Comparison of ENCODE assay signal across 29 cellular contexts in genomic region chr13:51817717-51818116, GRCh38. TPM values are rescaled to one million over a fixed set of nuclear protein-coding genes. Genes with fewer than 3 reads are reported as not detected.
DNase-seq lines count a peak whose midpoint lies in the region; ATAC-seq and TF ChIP-seq lines count a peak whose summit lies in the region.
"Had no signal": no experiment of that assay in that cellular context is flagged by ENCODE, and none has a peak within 500 bp of the region (broad histone marks: within the 10 kb centered on the region; RNA-seq: fewer than 3 reads in every experiment).

No MANE protein-coding gene starts in this region.

- peaks cover 5% of the 10 kb centered on the region for H3K27me3 Mint-ChIP-seq in activated CD4-positive, alpha-beta T cell treated with anti-CD3 and anti-CD28 coated beads, Interleukin-2, amount 10 ng/mL, durations not matched to agents 24 days and 14 days
- H3K27me3 Mint-ChIP-seq: activated CD8-positive, alpha-beta memory T cell treated with anti-CD3 and anti-CD28 coated beads, Interleukin-2, amount 10 ng/mL, durations not matched to agents 7 days and 5 days had no signal

- TF ChIP-seq POLR2A in uterus (IDR thresholded peaks at IDR 0.05), result no peak

- H3K9me3 Mint-ChIP-seq in activated CD4-positive, alpha-beta T cell treated with anti-CD3 and anti-CD28 coated beads, Interleukin-2, amount 10 ng/mL, durations not matched to agents 24 days and 14 days, result no peaks in the 10 kb centered on the region
- H3K9me3 Mint-ChIP-seq: activated T-helper 2 cell treated with anti-CD3 and anti-CD28 coated beads, Interferon-gamma antibody, Interleukin-2, Interleukin-4, amounts not matched to agents 10 μg/mL and 5 μg/mL and 100 μg/mL, durations not matched to agents 14 hours and 24 hours and 36 hours; nephron progenitor cell had no signal

- H3K4me1 ChIP-seq in right cardiac atrium (ENCODE audit: control insufficient read depth, insufficient read depth, low read length) (peaks cover 7% of the 10 kb centered on the region), uterus (no peaks in the 10 kb centered on the region)
- peaks cover 55% of the 10 kb centered on the region for H3K4me1 ChIP-seq in effector memory CD4-positive, alpha-beta T cell (ENCODE audit: control insufficient read depth, insufficient read depth, low read length, poor library complexity, severe bottlenecking)

- no peak for TF ChIP-seq CTCF in uterus (IDR thresholded peaks at IDR 0.05)

- H3K27me3 ChIP-seq in right cardiac atrium (ENCODE audit: control insufficient read depth, insufficient read depth) (no peaks in the 10 kb centered on the region), uterus (no peaks in the 10 kb centered on the region)
- no peaks in the 10 kb centered on the region for H3K27me3 ChIP-seq in effector memory CD4-positive, alpha-beta T cell (replicated peaks; ENCODE audit: control insufficient read depth, insufficient read depth, low read length, poor library complexity, severe bottlenecking)
- H3K27me3 ChIP-seq: brain microvascular endothelial cell, pancreas had no signal

- H3K27ac Mint-ChIP-seq in activated CD4-positive, alpha-beta T cell treated with anti-CD3 and anti-CD28 coated beads, Interleukin-2, amount 10 ng/mL, durations not matched to agents 24 days and 14 days, result peak overlapping the region; percentile 56
- H3K27ac Mint-ChIP-seq: activated CD8-positive, alpha-beta memory T cell treated with anti-CD3 and anti-CD28 coated beads, Interleukin-2, amount 10 ng/mL, durations not matched to agents 7 days and 5 days; activated T-helper 2 cell treated with anti-CD3 and anti-CD28 coated beads, Interferon-gamma antibody, Interleukin-2, Interleukin-4, amounts not matched to agents 10 μg/mL and 5 μg/mL and 100 μg/mL, durations not matched to agents 14 hours and 24 hours and 36 hours; nephron progenitor cell had no signal

- H3K4me3 Mint-ChIP-seq in activated CD4-positive, alpha-beta T cell treated with anti-CD3 and anti-CD28 coated beads, Interleukin-2, amount 10 ng/mL, durations not matched to agents 24 days and 14 days, result no peak overlapping the region
- H3K4me3 Mint-ChIP-seq: activated CD8-positive, alpha-beta memory T cell treated with anti-CD3 and anti-CD28 coated beads, Interleukin-2, amount 10 ng/mL, durations not matched to agents 7 days and 5 days; nephron progenitor cell had no signal

- H3K4me1 Mint-ChIP-seq in activated CD4-positive, alpha-beta T cell treated with anti-CD3 and anti-CD28 coated beads, Interleukin-2, amount 10 ng/mL, durations not matched to agents 24 days and 14 days, result peaks cover 62% of the 10 kb centered on the region

- no peak for DNase-seq in activated CD4-positive, alpha-beta T cell treated with anti-CD3 and anti-CD28 coated beads, Interleukin-2, amount 10 ng/mL, durations not matched to agents 24 days and 14 days
- no peak for DNase-seq in activated CD4-positive, alpha-beta T cell treated with anti-CD3 and anti-CD28 coated beads, Interleukin-2, amount 50 U/mL, for 1 hour
- DNase-seq in right cardiac atrium (no peak), left ventricle myocardium superior (no peak), uterus (no peak), germinal center (ENCODE audit: low spot score) (no peak)
- no peak for DNase-seq in effector memory CD4-positive, alpha-beta T cell
- DNase-seq: activated CD8-positive, alpha-beta memory T cell treated with anti-CD3 and anti-CD28 coated beads, Interleukin-2, amount 10 ng/mL, durations not matched to agents 7 days and 5 days; brain microvascular endothelial cell; glutamatergic neuron; KG1; lower lobe of right lung; MM.1S; NCI-H2029; NCI-H526 treated with DMSO at 0.1 percent for 48 hours; nephron progenitor cell; pancreas; retina; SHP77; stimulated activated CD4-positive, alpha-beta T cell treated with anti-CD3 and anti-CD28 coated beads, Interleukin-2, amount 100 ng/mL, for 48 hours; SW 1271 had no signal

- H3K4me3 ChIP-seq in right cardiac atrium (ENCODE audit: low read length), result no peak overlapping the region
- no peak overlapping the region for H3K4me3 ChIP-seq in effector memory CD4-positive, alpha-beta T cell (ENCODE audit: insufficient read depth, low read depth, low read length, poor library complexity, severe bottlenecking)
- H3K4me3 ChIP-seq in uterus, result no peak overlapping the region
- H3K4me3 ChIP-seq: lower lobe of right lung, pancreas had no signal

- peak overlapping the region; percentile 9 for H3K27ac ChIP-seq in right cardiac atrium (ENCODE audit: low read length)
- H3K27ac ChIP-seq in effector memory CD4-positive, alpha-beta T cell (ENCODE audit: insufficient read depth, low read length, poor library complexity, severe bottlenecking), result peak overlapping the region; percentile 78
- H3K27ac ChIP-seq in uterus, result no peak overlapping the region
- H3K27ac ChIP-seq: brain microvascular endothelial cell, epithelial cell of prostate, lower lobe of right lung, pancreas had no signal

- ATAC-seq in right cardiac atrium, result no peak
- ATAC-seq in left ventricle myocardium superior, result no peak
- ATAC-seq in HG02885 (IDR thresholded peaks at IDR 0.05; ENCODE audit: poor library complexity, unreplicated experiment), result no peak
- ATAC-seq: activated CD4-positive, CD25-positive, alpha-beta regulatory T cell treated with anti-CD3 and anti-CD28 coated beads, Interleukin-2, amount 50 U/mL, for 24 hours; activated CD8-positive, alpha-beta memory T cell treated with anti-CD3 and anti-CD28 coated beads, Interleukin-2, amount 10 ng/mL, durations not matched to agents 7 days and 5 days; lower lobe of right lung; pancreas had no signal

- WGBS in right cardiac atrium, result 83% methylated on average over 8 of the region's 8 CpGs

- intact Hi-C loops in activated CD4-positive, alpha-beta T cell treated with anti-CD3 and anti-CD28 coated beads, Interleukin-2, amount 10 ng/mL, durations not matched to agents 24 days and 14 days (cut with micrococcal nuclease), result loop anchor here (5.0 kb wide), 1 partner anchor 195 kb away; the partner anchor contains the start of genes ALG11 and ATP7B
- intact Hi-C loops in right cardiac atrium (cut with DNase I), result loop anchor here in 2 of 4 donors (2.0 to 10.0 kb wide), 2 partner anchors 15 to 307 kb away; partner anchors contain the start of gene NEK5 (in 2 of the 2)
- intact Hi-C loops in left ventricle myocardium superior (cut with micrococcal nuclease), result no loop called here
- intact Hi-C loops in uterus (cut with DNase I; ENCODE audit: low total_unique reads), result loop anchor here (10.0 kb wide), 1 partner anchor 307 kb away; the partner anchor contains the start of gene NEK5

- H3K36me3 ChIP-seq in effector memory CD4-positive, alpha-beta T cell (ENCODE audit: control insufficient read depth, insufficient read depth, low read length), result peaks cover 4% of the 10 kb centered on the region
- no peaks in the 10 kb centered on the region for H3K36me3 ChIP-seq in uterus
- H3K36me3 ChIP-seq: brain microvascular endothelial cell, lower lobe of right lung, pancreas had no signal

- no peaks in the 10 kb centered on the region for H3K9me3 ChIP-seq in right cardiac atrium (ENCODE audit: control insufficient read depth, low read length)
- H3K9me3 ChIP-seq in effector memory CD4-positive, alpha-beta T cell (ENCODE audit: control insufficient read depth, low read length), result no peaks in the 10 kb centered on the region
- H3K9me3 ChIP-seq in uterus, result no peaks in the 10 kb centered on the region
- H3K9me3 ChIP-seq: lower lobe of right lung, pancreas had no signal

- no peaks in the 10 kb centered on the region for H3K36me3 Mint-ChIP-seq in activated CD4-positive, alpha-beta T cell treated with anti-CD3 and anti-CD28 coated beads, Interleukin-2, amount 10 ng/mL, durations not matched to agents 24 days and 14 days (ENCODE audit: low read depth)
- H3K36me3 Mint-ChIP-seq: activated CD8-positive, alpha-beta memory T cell treated with anti-CD3 and anti-CD28 coated beads, Interleukin-2, amount 10 ng/mL, durations not matched to agents 7 days and 5 days had no signal

RNA-seq across cellular contexts. Expression of gene DHRS12, which starts 13.8 kb away (rescaled TPM):
- 3.2 and 3.9 TPM in 2 replicates for total RNA-seq in activated CD4-positive, alpha-beta T cell treated with anti-CD3 and anti-CD28 coated beads, Interleukin-2, amount 10 ng/mL, durations not matched to agents 24 days and 14 days
- total RNA-seq in right cardiac atrium, result 10 to 100 TPM; 11.1 to 13.6 (median 12.2) TPM
- 16.5 TPM for polyA plus RNA-seq in right cardiac atrium
- 11.6 TPM for total RNA-seq in left ventricle myocardium superior
- 10 to 100 TPM in 1 of 4 donors, 1 to 10 TPM in 3; 5.4 to 18.8 (median 8.5) TPM for total RNA-seq in uterus

RNA-seq across cellular contexts. Expression of gene TMEM272, which starts 27.3 kb away (rescaled TPM):
- 0.38 and 0.77 TPM in 2 replicates for total RNA-seq in activated CD4-positive, alpha-beta T cell treated with anti-CD3 and anti-CD28 coated beads, Interleukin-2, amount 10 ng/mL, durations not matched to agents 24 days and 14 days
- total RNA-seq in right cardiac atrium, result 1 to 10 TPM; 2.7 to 8.2 (median 4.7) TPM
- polyA plus RNA-seq in right cardiac atrium, result 3.4 TPM
- total RNA-seq in left ventricle myocardium superior, result 0.55 TPM
- total RNA-seq in uterus, result under 1 TPM in 2 of 4 donors, not detected in 2; 0.14 to 0.52 TPM
- total RNA-seq: A172; activated T-helper 2 cell treated with anti-CD3 and anti-CD28 coated beads, Interferon-gamma antibody, Interleukin-2, Interleukin-4, amounts not matched to agents 10 μg/mL and 5 μg/mL and 100 μg/mL, durations not matched to agents 14 hours and 24 hours and 36 hours; urinary bladder had no signal
- polyA plus RNA-seq: keratinocyte, urinary bladder had no signal

RNA-seq across cellular contexts. Expression of gene CCDC70, which starts 44.1 kb away (rescaled TPM):
- not detected in 2 replicates for total RNA-seq in activated CD4-positive, alpha-beta T cell treated with anti-CD3 and anti-CD28 coated beads, Interleukin-2, amount 10 ng/mL, durations not matched to agents 24 days and 14 days
- total RNA-seq in right cardiac atrium (not detected), left ventricle myocardium superior (not detected), uterus (not detected)
- 0.07 TPM for polyA plus RNA-seq in right cardiac atrium
- total RNA-seq: A172; activated CD8-positive, alpha-beta memory T cell treated with anti-CD3 and anti-CD28 coated beads, Interleukin-2, amount 10 ng/mL, durations not matched to agents 7 days and 5 days; activated T-helper 2 cell treated with anti-CD3 and anti-CD28 coated beads, Interferon-gamma antibody, Interleukin-2, Interleukin-4, amounts not matched to agents 10 μg/mL and 5 μg/mL and 100 μg/mL, durations not matched to agents 14 hours and 24 hours and 36 hours; lower lobe of right lung; pancreas; temporal lobe; urinary bladder had no signal
- polyA plus RNA-seq: keratinocyte, pancreas, urinary bladder had no signal

Comparison
In these comparisons a context has a peak if more than half of its experiments do, and no peak if none do; other contexts are left out.
1. H3K27ac ChIP-seq: peak in right cardiac atrium (single experiment) and effector memory CD4-positive, alpha-beta T cell (single experiment); none in uterus (0 of 2).